Comparison of ENCODE assay signal across 8 cellular contexts in genomic region chr16:46620265-46621005, GRCh38. TPM values are rescaled to one million over a fixed set of nuclear protein-coding genes. Genes with fewer than 3 reads are reported as not detected.
A peak's percentile ranks its signal among the peaks of the same experiment; 100 is the strongest.
DNase-seq lines count a peak whose midpoint lies in the region; TF ChIP-seq lines count a peak whose summit lies in the region.

No MANE protein-coding gene starts in this region.

- peak overlapping the region; percentile 84 for H3K4me3 ChIP-seq in kidney epithelial cell (ENCODE audit: low read depth, low read length)
- peak overlapping the region; percentile 44 to 63 for H3K4me3 ChIP-seq in tibial artery

- in situ Hi-C loops in GM13977 (cut with MboI; ENCODE audit: low pct_unique_long_range_greater_than_20kb, low sequenced_read_pairs, unreplicated experiment), result no loop called here

- no peaks in the 10 kb centered on the region for H3K9me3 ChIP-seq in tibial artery

- H3K27me3 Mint-ChIP-seq in IgD-negative memory B cell, result no peaks in the 10 kb centered on the region
- H3K27me3 Mint-ChIP-seq in activated T-helper 1 cell treated with anti-CD3 and anti-CD28 coated beads, Interleukin-12 subunit alpha, Interleukin-12 subunit beta, Interleukin-2, Interleukin-4 antibody, amounts not matched to agents 30 ng/mL and 10 ng/mL and 1 ng/mL, durations not matched to agents 14 hours and 24 hours and 36 hours (ENCODE audit: insufficient read depth), result no peaks in the 10 kb centered on the region

- peak overlapping the region; percentile 91 to 98 (median 94) for H3K4me3 Mint-ChIP-seq in IgD-negative memory B cell
- H3K4me3 Mint-ChIP-seq in activated T-helper 1 cell treated with anti-CD3 and anti-CD28 coated beads, Interleukin-12 subunit alpha, Interleukin-12 subunit beta, Interleukin-2, Interleukin-4 antibody, amounts not matched to agents 30 ng/mL and 10 ng/mL and 1 ng/mL, durations not matched to agents 14 hours and 24 hours and 36 hours, result peak overlapping the region; percentile 97

- DNase-seq in GM13977 (ENCODE audit: low spot score), result peak; percentile 51
- no peak for DNase-seq in activated T-helper 1 cell treated with anti-CD3 and anti-CD28 coated beads, Interleukin-12 subunit alpha, Interleukin-12 subunit beta, Interleukin-2, Interleukin-4 antibody, amounts not matched to agents 30 ng/mL and 10 ng/mL and 1 ng/mL, durations not matched to agents 14 hours and 24 hours and 36 hours (ENCODE audit: low spot score)
- no peak for DNase-seq in kidney epithelial cell (ENCODE audit: low read depth)
- no peak for DNase-seq in tibial artery
- DNase-seq in NCI-H1105 treated with DMSO at 0.1 percent for 48 hours (lab: John Stamatoyannopoulos, UW), result no peak
- DNase-seq in ecto neural progenitor cell (ENCODE audit: low spot score), result no peak

- TF ChIP-seq CTCF in 22Rv1 (IDR thresholded peaks at IDR 0.05), result no peak
- TF ChIP-seq CTCF in GM13977 (IDR thresholded peaks at IDR 0.05; ENCODE audit: extremely low read depth, insufficient read depth, missing control alignments), result no peak
- no peak for TF ChIP-seq CTCF in kidney epithelial cell (IDR thresholded peaks at IDR 0.05; ENCODE audit: insufficient read depth, low read length, poor library complexity, severe bottlenecking)
- TF ChIP-seq CTCF in tibial artery (IDR thresholded peaks at IDR 0.05), result no peak

- H3K27ac ChIP-seq in 22Rv1 (peak overlapping the region; percentile 69), tibial artery (no peak overlapping the region)

- no peaks in the 10 kb centered on the region for H3K9me3 Mint-ChIP-seq in IgD-negative memory B cell
- H3K9me3 Mint-ChIP-seq in activated T-helper 1 cell treated with anti-CD3 and anti-CD28 coated beads, Interleukin-12 subunit alpha, Interleukin-12 subunit beta, Interleukin-2, Interleukin-4 antibody, amounts not matched to agents 30 ng/mL and 10 ng/mL and 1 ng/mL, durations not matched to agents 14 hours and 24 hours and 36 hours, result no peaks in the 10 kb centered on the region

- H3K4me1 ChIP-seq in tibial artery, result peaks cover 0 to 16% (median 11%) of the 10 kb centered on the region in 4 donors

- intact Hi-C loops in activated T-helper 1 cell treated with anti-CD3 and anti-CD28 coated beads, Interleukin-12 subunit alpha, Interleukin-12 subunit beta, Interleukin-2, Interleukin-4 antibody, amounts not matched to agents 30 ng/mL and 10 ng/mL and 1 ng/mL, durations not matched to agents 14 hours and 24 hours and 36 hours (cut with micrococcal nuclease), result loop anchor here (1.0 to 2.0 kb wide), 7 partner anchors 8 to 841 kb away; partner anchors contain the start of genes C16orf87, ITFG1, ORC6 and PHKB
- intact Hi-C loops in tibial artery (cut with DNase I; ENCODE audit: low total_unique reads), result no loop called here

- H3K27ac Mint-ChIP-seq in IgD-negative memory B cell, result peak overlapping the region; percentile 41 to 90 (median 89)
- peak overlapping the region; percentile 97 for H3K27ac Mint-ChIP-seq in activated T-helper 1 cell treated with anti-CD3 and anti-CD28 coated beads, Interleukin-12 subunit alpha, Interleukin-12 subunit beta, Interleukin-2, Interleukin-4 antibody, amounts not matched to agents 30 ng/mL and 10 ng/mL and 1 ng/mL, durations not matched to agents 14 hours and 24 hours and 36 hours

- no peaks in the 10 kb centered on the region for H3K27me3 ChIP-seq in kidney epithelial cell (ENCODE audit: control insufficient read depth, insufficient read depth, low read length)
- H3K27me3 ChIP-seq in tibial artery, result no peaks in the 10 kb centered on the region

- peaks cover 30 to 37% (median 31%) of the 10 kb centered on the region in 3 donors for H3K4me1 Mint-ChIP-seq in IgD-negative memory B cell
- peaks cover 39% of the 10 kb centered on the region for H3K4me1 Mint-ChIP-seq in activated T-helper 1 cell treated with anti-CD3 and anti-CD28 coated beads, Interleukin-12 subunit alpha, Interleukin-12 subunit beta, Interleukin-2, Interleukin-4 antibody, amounts not matched to agents 30 ng/mL and 10 ng/mL and 1 ng/mL, durations not matched to agents 14 hours and 24 hours and 36 hours (ENCODE audit: low read depth)

- H3K36me3 ChIP-seq in kidney epithelial cell (ENCODE audit: control insufficient read depth, insufficient read depth, low read length), result no peaks in the 10 kb centered on the region
- H3K36me3 ChIP-seq in tibial artery, result no peaks in the 10 kb centered on the region

- no peaks in the 10 kb centered on the region for H3K36me3 Mint-ChIP-seq in IgD-negative memory B cell
- peaks cover 13% of the 10 kb centered on the region for H3K36me3 Mint-ChIP-seq in activated T-helper 1 cell treated with anti-CD3 and anti-CD28 coated beads, Interleukin-12 subunit alpha, Interleukin-12 subunit beta, Interleukin-2, Interleukin-4 antibody, amounts not matched to agents 30 ng/mL and 10 ng/mL and 1 ng/mL, durations not matched to agents 14 hours and 24 hours and 36 hours (ENCODE audit: low read depth)

RNA-seq across cellular contexts. Expression of gene SHCBP1, which starts 0.7 kb away (rescaled TPM):
- 1.6 TPM for polyA plus RNA-seq in IgD-negative memory B cell
- 46.5 and 46.8 TPM in 2 replicates for total RNA-seq in activated T-helper 1 cell treated with anti-CD3 and anti-CD28 coated beads, Interleukin-12 subunit alpha, Interleukin-12 subunit beta, Interleukin-2, Interleukin-4 antibody, amounts not matched to agents 30 ng/mL and 10 ng/mL and 1 ng/mL, durations not matched to agents 14 hours and 24 hours and 36 hours
- 2.2 and 3.7 TPM in 2 replicates for total RNA-seq in kidney epithelial cell

Comparison
In these comparisons a context has a peak if more than half of its experiments do, and no peak if none do; other contexts are left out.
1. RNA of gene SHCBP1, which starts 0.7 kb away (total RNA-seq): 46.5 to 46.8 TPM in activated T-helper 1 cell treated with anti-CD3 and anti-CD28 coated beads, Interleukin-12 subunit alpha, Interleukin-12 subunit beta, Interleukin-2, Interleukin-4 antibody, amounts not matched to agents 30 ng/mL and 10 ng/mL and 1 ng/mL, durations not matched to agents 14 hours and 24 hours and 36 hours; 2.2 to 3.7 TPM in kidney epithelial cell; every median in the first group is over 10 times any median in the second.